1 cellular context compared by ENCODE assay signal in the genomic region with DNA sequence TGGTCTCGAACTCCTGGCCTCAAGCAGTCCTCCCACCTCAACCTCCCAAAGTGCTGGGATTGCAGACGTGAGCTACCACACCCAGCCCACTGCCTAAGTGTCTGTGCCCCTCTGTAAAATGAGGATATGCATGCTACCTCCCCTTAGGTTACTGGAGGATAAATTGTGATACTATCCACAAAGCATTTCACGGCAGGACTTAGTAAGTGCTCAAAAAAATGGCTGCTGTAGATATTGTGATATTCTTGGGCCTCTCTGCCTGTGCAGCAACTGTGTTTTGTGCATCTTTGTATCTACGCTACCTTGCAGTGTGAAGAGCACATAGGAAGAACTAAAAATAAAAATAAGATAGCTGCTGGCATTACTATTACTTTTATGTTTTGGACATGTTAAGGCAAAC.
TF ChIP-seq lines count a peak whose summit lies in the region.

No MANE protein-coding gene starts in this region.

TF ChIP-seq in GM23338, 12 proteins besides CTCF, POLR2A, EP300 and RAD21 (continued from another document):
- TF ChIP-seq EZH2phosphoT487 (IDR thresholded peaks at IDR 0.05; ENCODE audit: unreplicated experiment) (no peak), JUNB (IDR thresholded peaks at IDR 0.05; ENCODE audit: unreplicated experiment) (no peak), STAT1 (IDR thresholded peaks at IDR 0.05; ENCODE audit: unreplicated experiment) (no peak), ZNF331 (CRISPR knock-in tag; IDR thresholded peaks at IDR 0.05; ENCODE audit: low read depth) (no peak), ZNF462 (CRISPR knock-in tag; IDR thresholded peaks at IDR 0.05) (no peak), POLR2AphosphoS5 (IDR thresholded peaks at IDR 0.05; ENCODE audit: low read depth) (no peak), ZNF114 (CRISPR knock-in tag; IDR thresholded peaks at IDR 0.05) (no peak), CREB1 (CRISPR knock-in tag; IDR thresholded peaks at IDR 0.05; ENCODE audit: low read depth) (no peak), NANOG (IDR thresholded peaks at IDR 0.05; ENCODE audit: borderline replicate concordance) (no peak)
- TF ChIP-seq, protein P1, sequence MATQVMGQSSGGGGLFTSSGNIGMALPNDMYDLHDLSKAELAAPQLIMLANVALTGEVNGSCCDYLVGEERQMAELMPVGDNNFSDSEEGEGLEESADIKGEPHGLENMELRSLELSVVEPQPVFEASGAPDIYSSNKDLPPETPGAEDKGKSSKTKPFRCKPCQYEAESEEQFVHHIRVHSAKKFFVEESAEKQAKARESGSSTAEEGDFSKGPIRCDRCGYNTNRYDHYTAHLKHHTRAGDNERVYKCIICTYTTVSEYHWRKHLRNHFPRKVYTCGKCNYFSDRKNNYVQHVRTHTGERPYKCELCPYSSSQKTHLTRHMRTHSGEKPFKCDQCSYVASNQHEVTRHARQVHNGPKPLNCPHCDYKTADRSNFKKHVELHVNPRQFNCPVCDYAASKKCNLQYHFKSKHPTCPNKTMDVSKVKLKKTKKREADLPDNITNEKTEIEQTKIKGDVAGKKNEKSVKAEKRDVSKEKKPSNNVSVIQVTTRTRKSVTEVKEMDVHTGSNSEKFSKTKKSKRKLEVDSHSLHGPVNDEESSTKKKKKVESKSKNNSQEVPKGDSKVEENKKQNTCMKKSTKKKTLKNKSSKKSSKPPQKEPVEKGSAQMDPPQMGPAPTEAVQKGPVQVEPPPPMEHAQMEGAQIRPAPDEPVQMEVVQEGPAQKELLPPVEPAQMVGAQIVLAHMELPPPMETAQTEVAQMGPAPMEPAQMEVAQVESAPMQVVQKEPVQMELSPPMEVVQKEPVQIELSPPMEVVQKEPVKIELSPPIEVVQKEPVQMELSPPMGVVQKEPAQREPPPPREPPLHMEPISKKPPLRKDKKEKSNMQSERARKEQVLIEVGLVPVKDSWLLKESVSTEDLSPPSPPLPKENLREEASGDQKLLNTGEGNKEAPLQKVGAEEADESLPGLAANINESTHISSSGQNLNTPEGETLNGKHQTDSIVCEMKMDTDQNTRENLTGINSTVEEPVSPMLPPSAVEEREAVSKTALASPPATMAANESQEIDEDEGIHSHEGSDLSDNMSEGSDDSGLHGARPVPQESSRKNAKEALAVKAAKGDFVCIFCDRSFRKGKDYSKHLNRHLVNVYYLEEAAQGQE (IDR thresholded peaks at IDR 0.05; ENCODE audit: unreplicated experiment), result no peak
- TF ChIP-seq, protein P2, sequence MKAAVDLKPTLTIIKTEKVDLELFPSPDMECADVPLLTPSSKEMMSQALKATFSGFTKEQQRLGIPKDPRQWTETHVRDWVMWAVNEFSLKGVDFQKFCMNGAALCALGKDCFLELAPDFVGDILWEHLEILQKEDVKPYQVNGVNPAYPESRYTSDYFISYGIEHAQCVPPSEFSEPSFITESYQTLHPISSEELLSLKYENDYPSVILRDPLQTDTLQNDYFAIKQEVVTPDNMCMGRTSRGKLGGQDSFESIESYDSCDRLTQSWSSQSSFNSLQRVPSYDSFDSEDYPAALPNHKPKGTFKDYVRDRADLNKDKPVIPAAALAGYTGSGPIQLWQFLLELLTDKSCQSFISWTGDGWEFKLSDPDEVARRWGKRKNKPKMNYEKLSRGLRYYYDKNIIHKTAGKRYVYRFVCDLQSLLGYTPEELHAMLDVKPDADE (IDR thresholded peaks at IDR 0.05), result no peak
